Comparison of ENCODE assay signal across 33 cellular contexts in genomic region chr10:44022203-44022602, GRCh38.
"Had no signal": no experiment of that assay in that cellular context is flagged by ENCODE, and none has a peak within 500 bp of the region (broad histone marks: within the 10 kb centered on the region; RNA-seq: fewer than 3 reads in every experiment).

No MANE protein-coding gene starts in this region.

- H3K9me3 ChIP-seq: adrenal gland, body of pancreas had no signal

- H3K9me3 Mint-ChIP-seq: activated B cell treated with CpG ODN at 0.5 μM for 24 hours; activated CD4-positive, alpha-beta memory T cell treated with anti-CD3 and anti-CD28 coated beads for 36 hours; activated CD4-positive, alpha-beta T cell treated with anti-CD3 and anti-CD28 coated beads, Interleukin-2, amount 10 ng/mL, durations not matched to agents 24 days and 14 days; activated naive CD4-positive, alpha-beta T cell treated with anti-CD3 and anti-CD28 coated beads for 36 hours; activated naive CD4-positive, alpha-beta T cell treated with anti-CD3 and anti-CD28 coated beads, Interleukin-2, amount 50 U/mL, for 72 hours; activated naive CD8-positive, alpha-beta T cell treated with anti-CD3 and anti-CD28 coated beads for 36 hours; activated T-cell treated with anti-CD3 and anti-CD28 coated beads, Interleukin-2, amount 50 U/mL, for 4 hours; activated T-cell treated with anti-CD3 and anti-CD28 coated beads, Interleukin-2, amount 50 U/mL, for 72 hours; activated T-helper 1 cell treated with anti-CD3 and anti-CD28 coated beads, Interleukin-12 subunit alpha, Interleukin-12 subunit beta, Interleukin-2, Interleukin-4 antibody, amounts not matched to agents 30 ng/mL and 10 ng/mL and 1 ng/mL, durations not matched to agents 14 hours and 24 hours and 36 hours; activated T-helper 17 cell treated with anti-CD3 and anti-CD28 coated beads, Interleukin-2, amount 50 U/mL, for 72 hours; T-helper 1 cell treated with Interleukin-12 subunit alpha and Interleukin-12 subunit beta and Interleukin-4 antibody, amounts not matched to agents 30 μg/mL and 1 μg/mL, for 36 hours; T-helper 2 cell treated with Interferon-gamma antibody and Interleukin-4, amounts not matched to agents 5 μg/mL and 100 μg/mL, for 36 hours had no signal

- H3K27ac Mint-ChIP-seq: activated B cell treated with CpG ODN at 0.5 μM for 24 hours; activated CD4-positive, alpha-beta memory T cell treated with anti-CD3 and anti-CD28 coated beads for 36 hours; activated CD4-positive, alpha-beta T cell treated with anti-CD3 and anti-CD28 coated beads, Interleukin-2, amount 10 ng/mL, durations not matched to agents 24 days and 14 days; activated naive CD4-positive, alpha-beta T cell treated with anti-CD3 and anti-CD28 coated beads for 36 hours; activated naive CD4-positive, alpha-beta T cell treated with anti-CD3 and anti-CD28 coated beads, Interleukin-2, amount 50 U/mL, for 72 hours; activated naive CD8-positive, alpha-beta T cell treated with anti-CD3 and anti-CD28 coated beads for 36 hours; activated T-cell treated with anti-CD3 and anti-CD28 coated beads, Interleukin-2, amount 50 U/mL, for 72 hours; activated T-helper 1 cell treated with anti-CD3 and anti-CD28 coated beads, Interleukin-12 subunit alpha, Interleukin-12 subunit beta, Interleukin-2, Interleukin-4 antibody, amounts not matched to agents 30 ng/mL and 10 ng/mL and 1 ng/mL, durations not matched to agents 14 hours and 24 hours and 36 hours; activated T-helper 17 cell treated with anti-CD3 and anti-CD28 coated beads, Interleukin-2, amount 50 U/mL, for 72 hours; T-helper 1 cell treated with Interleukin-12 subunit alpha and Interleukin-12 subunit beta and Interleukin-4 antibody, amounts not matched to agents 30 μg/mL and 1 μg/mL, for 36 hours; T-helper 2 cell treated with Interferon-gamma antibody and Interleukin-4, amounts not matched to agents 5 μg/mL and 100 μg/mL, for 36 hours had no signal

- H3K4me3 Mint-ChIP-seq: activated B cell treated with CpG ODN at 0.5 μM for 24 hours; activated CD4-positive, alpha-beta memory T cell treated with anti-CD3 and anti-CD28 coated beads for 36 hours; activated CD4-positive, alpha-beta T cell treated with anti-CD3 and anti-CD28 coated beads, Interleukin-2, amount 10 ng/mL, durations not matched to agents 24 days and 14 days; activated naive CD4-positive, alpha-beta T cell treated with anti-CD3 and anti-CD28 coated beads for 36 hours; activated naive CD8-positive, alpha-beta T cell treated with anti-CD3 and anti-CD28 coated beads for 36 hours; activated T-cell treated with anti-CD3 and anti-CD28 coated beads, Interleukin-2, amount 50 U/mL, for 4 hours; activated T-cell treated with anti-CD3 and anti-CD28 coated beads, Interleukin-2, amount 50 U/mL, for 72 hours; activated T-helper 1 cell treated with anti-CD3 and anti-CD28 coated beads, Interleukin-12 subunit alpha, Interleukin-12 subunit beta, Interleukin-2, Interleukin-4 antibody, amounts not matched to agents 30 ng/mL and 10 ng/mL and 1 ng/mL, durations not matched to agents 14 hours and 24 hours and 36 hours; activated T-helper 17 cell treated with anti-CD3 and anti-CD28 coated beads, Interleukin-2, amount 50 U/mL, for 72 hours; T-helper 1 cell treated with Interleukin-12 subunit alpha and Interleukin-12 subunit beta and Interleukin-4 antibody, amounts not matched to agents 30 μg/mL and 1 μg/mL, for 36 hours; T-helper 2 cell treated with Interferon-gamma antibody and Interleukin-4, amounts not matched to agents 5 μg/mL and 100 μg/mL, for 36 hours had no signal

- H3K27me3 Mint-ChIP-seq: activated B cell treated with CpG ODN at 0.5 μM for 24 hours had no signal

- H3K27me3 ChIP-seq: adrenal gland, body of pancreas, brain microvascular endothelial cell, breast epithelium had no signal

- H3K4me3 ChIP-seq: adrenal gland, body of pancreas, breast epithelium had no signal

- H3K4me1 Mint-ChIP-seq: activated B cell treated with CpG ODN at 0.5 μM for 24 hours; activated CD4-positive, alpha-beta T cell treated with anti-CD3 and anti-CD28 coated beads, Interleukin-2, amount 10 ng/mL, durations not matched to agents 24 days and 14 days; activated naive CD8-positive, alpha-beta T cell treated with anti-CD3 and anti-CD28 coated beads for 36 hours; activated T-helper 17 cell treated with anti-CD3 and anti-CD28 coated beads, Interleukin-2, amount 50 U/mL, for 72 hours had no signal

- H3K27ac ChIP-seq: adrenal gland, brain microvascular endothelial cell, breast epithelium, VCaP had no signal

- H3K36me3 Mint-ChIP-seq: activated CD4-positive, alpha-beta memory T cell treated with anti-CD3 and anti-CD28 coated beads for 36 hours; activated naive CD4-positive, alpha-beta T cell treated with anti-CD3 and anti-CD28 coated beads, Interleukin-2, amount 50 U/mL, for 72 hours; activated naive CD8-positive, alpha-beta T cell treated with anti-CD3 and anti-CD28 coated beads for 36 hours had no signal

- ATAC-seq: activated naive CD4-positive, alpha-beta T cell treated with anti-CD3 and anti-CD28 coated beads, Interleukin-2, amount 50 U/mL, for 72 hours; activated T-cell treated with anti-CD3 and anti-CD28 coated beads, Interleukin-2, amount 50 U/mL, for 4 hours; activated T-cell treated with anti-CD3 and anti-CD28 coated beads, Interleukin-2, amount 50 U/mL, for 72 hours; activated T-helper 17 cell treated with anti-CD3 and anti-CD28 coated beads, Interleukin-2, amount 50 U/mL, for 72 hours; body of pancreas had no signal

- DNase-seq: activated B cell treated with CpG ODN at 0.5 μM for 24 hours; activated CD4-positive, alpha-beta memory T cell treated with anti-CD3 and anti-CD28 coated beads for 36 hours; activated CD4-positive, alpha-beta T cell treated with anti-CD3 and anti-CD28 coated beads for 4 hours; activated CD4-positive, alpha-beta T cell treated with anti-CD3 and anti-CD28 coated beads, Interleukin-2, amount 10 ng/mL, durations not matched to agents 24 days and 14 days; activated CD4-positive, alpha-beta T cell treated with anti-CD3 and anti-CD28 coated beads, Interleukin-2, amount 50 U/mL, for 1 hour; activated CD4-positive, alpha-beta T cell treated with anti-CD3 and anti-CD28 coated beads, Interleukin-2, amount 50 U/mL, for 4 hours; activated CD4-positive, CD25-positive, alpha-beta regulatory T cell treated with anti-CD3 and anti-CD28 coated beads, Interleukin-2, amount 50 U/mL, for 72 hours; activated CD8-positive, alpha-beta memory T cell treated with anti-CD3 and anti-CD28 coated beads, Interleukin-2, amount 50 U/mL, for 4 hours; activated effector memory CD4-positive, alpha-beta T cell treated with anti-CD3 and anti-CD28 coated beads, Interleukin-2, amount 50 U/mL, for 16 hours; activated gamma-delta T cell treated with Interleukin-2 at 50 U/mL for 16 hours; activated naive CD4-positive, alpha-beta T cell; activated naive CD4-positive, alpha-beta T cell treated with anti-CD3 and anti-CD28 coated beads for 36 hours; activated naive CD4-positive, alpha-beta T cell treated with anti-CD3 and anti-CD28 coated beads, Interleukin-2, amount 50 U/mL, for 16 hours; activated naive CD8-positive, alpha-beta T cell treated with anti-CD3 and anti-CD28 coated beads for 36 hours; activated T-cell treated with anti-CD3 and anti-CD28 coated beads for 4 hours; activated T-cell treated with anti-CD3 and anti-CD28 coated beads, Interleukin-2, amount 50 U/mL, for 1 hour; activated T-cell treated with anti-CD3 and anti-CD28 coated beads, Interleukin-2, amount 50 U/mL, for 4 hours; activated T-cell treated with anti-CD3 and anti-CD28 coated beads, Interleukin-2, amount 50 U/mL, for 72 hours; adrenal gland; amniotic stem cell; aorta; body of pancreas; brain microvascular endothelial cell; central memory CD4-positive, alpha-beta T cell; T-helper 2 cell; T-helper 9 cell had no signal

- H3K36me3 ChIP-seq: adrenal gland, brain microvascular endothelial cell, breast epithelium had no signal

- H3K4me1 ChIP-seq: breast epithelium had no signal
